Comparison of ENCODE assay signal across 12 cellular contexts in the genomic region with DNA sequence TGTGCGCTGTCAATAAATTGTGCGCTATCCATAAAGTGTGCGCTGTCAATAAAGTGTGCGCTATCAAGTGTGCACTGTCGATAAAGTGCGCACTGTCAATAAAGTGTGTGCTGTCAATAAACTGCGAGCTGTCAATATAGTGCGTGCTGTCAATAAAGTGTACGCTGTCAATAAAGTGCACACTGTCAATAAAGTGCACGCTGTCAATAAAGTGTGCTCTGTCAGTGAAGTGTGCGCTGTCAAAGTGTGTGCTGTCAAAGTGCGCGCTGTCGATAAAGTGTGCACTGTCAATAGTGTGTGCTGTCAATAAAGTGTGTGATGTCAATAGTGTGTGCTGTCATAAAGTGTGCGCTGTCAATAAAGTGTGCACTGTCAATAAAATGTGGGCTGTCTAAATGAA. TPM values are rescaled to one million over a fixed set of nuclear protein-coding genes. Genes with fewer than 3 reads are reported as not detected.
"Had no signal": no experiment of that assay in that cellular context is flagged by ENCODE, and none has a peak within 500 bp of the region (broad histone marks: within the 10 kb centered on the region; RNA-seq: fewer than 3 reads in every experiment).

No MANE protein-coding gene starts in this region.

- ATAC-seq: HCT116 had no signal

- DNase-seq: GM23248, GOT3, H7, HFFc6, Karpas-422 had no signal

- H3K9ac ChIP-seq: GM23248, KMS-11 had no signal

- H3K9me3 ChIP-seq: HAP-1 had no signal

- H3K4me3 ChIP-seq: GM23248, HAP-1 had no signal

- H3K27ac ChIP-seq: GM23248, HL-60, KMS-11 had no signal

- H3K36me3 ChIP-seq: HAP-1 had no signal

- H2AFZ ChIP-seq: GM23248 had no signal

- H3K4me1 ChIP-seq: HAP-1 had no signal

- H3K4me2 ChIP-seq: KMS-11 had no signal

RNA-seq across cellular contexts. Expression of gene CHGA, which starts 2.9 kb away (rescaled TPM):
- total RNA-seq: GM23248, H4, HFFc6, HT1080, LHCN-M2 had no signal
- polyA plus RNA-seq: GM23248 had no signal
